In the genomic region with DNA sequence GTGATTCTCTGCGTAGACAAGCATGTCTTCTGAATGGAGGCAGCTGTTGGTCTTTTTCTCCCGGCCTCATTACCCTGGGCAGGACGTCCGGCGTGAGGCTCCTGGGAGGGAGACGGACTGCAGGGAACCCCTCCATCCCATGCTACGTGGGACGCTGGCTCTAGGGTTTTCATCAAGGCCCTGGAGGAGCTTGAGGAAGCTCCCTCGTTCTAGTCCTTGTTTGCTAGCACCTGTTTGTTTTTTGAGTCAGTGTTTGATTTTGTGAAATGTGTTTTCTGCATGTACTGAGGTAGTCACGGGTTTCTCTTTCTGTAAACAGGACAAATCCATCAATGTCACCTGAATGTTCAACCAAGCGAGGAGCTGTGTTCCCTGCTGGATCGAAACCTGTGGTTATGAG, we compare ENCODE assay signal across 26 cellular contexts.
"Had no signal": no experiment of that assay in that cellular context is flagged by ENCODE, and none has a peak within 500 bp of the region (broad histone marks: within the 10 kb centered on the region; RNA-seq: fewer than 3 reads in every experiment).

No MANE protein-coding gene starts in this region.

- H3K9me3 Mint-ChIP-seq: activated B cell treated with CpG ODN at 0.5 μM for 24 hours; activated CD8-positive, alpha-beta T cell treated with anti-CD3 and anti-CD28 coated beads for 36 hours; activated naive CD4-positive, alpha-beta T cell treated with anti-CD3 and anti-CD28 coated beads, Interleukin-2, amount 10 ng/mL, durations not matched to agents 7 days and 5 days; activated naive CD8-positive, alpha-beta T cell treated with anti-CD3 and anti-CD28 coated beads, Interleukin-2, amount 50 U/mL, for 24 hours; central memory CD8-positive, alpha-beta T cell; stimulated activated naive CD8-positive, alpha-beta T cell treated with anti-CD3 and anti-CD28 coated beads, Interleukin-15, amount 100 ng/mL, for 72 hours; T-helper 2 cell treated with Interferon-gamma antibody and Interleukin-4, amounts not matched to agents 5 μg/mL and 100 μg/mL, for 36 hours had no signal

- H3K27me3 ChIP-seq: ascending aorta, colonic mucosa, pancreas, right lobe of liver, suprapubic skin, transverse colon, uterus had no signal

- ATAC-seq: activated CD8-positive, alpha-beta T cell treated with anti-CD3 and anti-CD28 coated beads for 36 hours; activated naive CD8-positive, alpha-beta T cell treated with anti-CD3 and anti-CD28 coated beads, Interleukin-2, amount 50 U/mL, for 24 hours; left lung; pancreas; stimulated activated naive CD8-positive, alpha-beta T cell treated with anti-CD3 and anti-CD28 coated beads, Interleukin-15, amount 100 ng/mL, for 72 hours had no signal

- H3K36me3 ChIP-seq: ascending aorta, colonic mucosa, left lung, pancreas, right lobe of liver, suprapubic skin, transverse colon, uterus had no signal

- H3K4me3 ChIP-seq: ascending aorta, colonic mucosa, left lung, pancreas, right lobe of liver, suprapubic skin, transverse colon, uterus had no signal

- FAIRE-seq: endometrium, frontal cortex, keratinocyte, pancreas, small intestine had no signal

- H3K4me3 Mint-ChIP-seq: activated B cell treated with CpG ODN at 0.5 μM for 24 hours; activated CD8-positive, alpha-beta T cell treated with anti-CD3 and anti-CD28 coated beads for 36 hours; activated naive CD4-positive, alpha-beta T cell treated with anti-CD3 and anti-CD28 coated beads, Interleukin-2, amount 10 ng/mL, durations not matched to agents 7 days and 5 days; activated naive CD8-positive, alpha-beta T cell treated with anti-CD3 and anti-CD28 coated beads, Interleukin-2, amount 50 U/mL, for 24 hours; central memory CD8-positive, alpha-beta T cell; stimulated activated naive CD8-positive, alpha-beta T cell treated with anti-CD3 and anti-CD28 coated beads, Interleukin-15, amount 100 ng/mL, for 72 hours; T-helper 2 cell treated with Interferon-gamma antibody and Interleukin-4, amounts not matched to agents 5 μg/mL and 100 μg/mL, for 36 hours had no signal

- H3K9me3 ChIP-seq: ascending aorta, colonic mucosa, left lung, pancreas, right lobe of liver, suprapubic skin, transverse colon, uterus had no signal

- H3K4me1 ChIP-seq: ascending aorta, colonic mucosa, left lung, pancreas, right lobe of liver, suprapubic skin, transverse colon, uterus had no signal

- DNase-seq: activated B cell treated with CpG ODN at 0.5 μM for 24 hours; activated CD4-positive, alpha-beta T cell treated with anti-CD3 and anti-CD28 coated beads for 48 hours; activated CD8-positive, alpha-beta memory T cell treated with anti-CD3 and anti-CD28 coated beads, Interleukin-2, amount 50 U/mL, for 48 hours; activated CD8-positive, alpha-beta T cell treated with anti-CD3 and anti-CD28 coated beads for 36 hours; activated effector memory CD4-positive, alpha-beta T cell treated with Interleukin-2 at 50 U/mL for 16 hours; activated naive CD4-positive, alpha-beta T cell treated with anti-CD3 and anti-CD28 coated beads, Interleukin-2, amount 10 ng/mL, durations not matched to agents 7 days and 5 days; activated naive CD8-positive, alpha-beta T cell treated with anti-CD3 and anti-CD28 coated beads, Interleukin-2, amount 50 U/mL, for 24 hours; activated T-cell treated with anti-CD3 and anti-CD28 coated beads, Interleukin-2, amount 50 U/mL, for 48 hours; colonic mucosa; erythroblast; left lung; pancreas; right lobe of liver; small intestine; stimulated activated CD4-positive, alpha-beta T cell treated with anti-CD3 and anti-CD28 coated beads, Interleukin-15, amount 100 ng/mL, for 24 hours; stimulated activated CD4-positive, alpha-beta T cell treated with anti-CD3 and anti-CD28 coated beads, Interleukin-2, amount 100 ng/mL, for 48 hours; stimulated activated naive CD8-positive, alpha-beta T cell treated with anti-CD3 and anti-CD28 coated beads, Interleukin-15, amount 100 ng/mL, for 72 hours; transverse colon; uterus had no signal

- H3K4me1 Mint-ChIP-seq: activated B cell treated with CpG ODN at 0.5 μM for 24 hours; activated naive CD4-positive, alpha-beta T cell treated with anti-CD3 and anti-CD28 coated beads, Interleukin-2, amount 10 ng/mL, durations not matched to agents 7 days and 5 days; activated naive CD8-positive, alpha-beta T cell treated with anti-CD3 and anti-CD28 coated beads, Interleukin-2, amount 50 U/mL, for 24 hours; central memory CD8-positive, alpha-beta T cell had no signal

- H3K27ac Mint-ChIP-seq: activated B cell treated with CpG ODN at 0.5 μM for 24 hours; activated CD8-positive, alpha-beta T cell treated with anti-CD3 and anti-CD28 coated beads for 36 hours; activated naive CD8-positive, alpha-beta T cell treated with anti-CD3 and anti-CD28 coated beads, Interleukin-2, amount 50 U/mL, for 24 hours; stimulated activated naive CD8-positive, alpha-beta T cell treated with anti-CD3 and anti-CD28 coated beads, Interleukin-15, amount 100 ng/mL, for 72 hours; T-helper 2 cell treated with Interferon-gamma antibody and Interleukin-4, amounts not matched to agents 5 μg/mL and 100 μg/mL, for 36 hours had no signal

- H3K27ac ChIP-seq: ascending aorta, colonic mucosa, left lung, pancreas, right lobe of liver, suprapubic skin, transverse colon, uterus had no signal

- H3K27me3 Mint-ChIP-seq: activated naive CD4-positive, alpha-beta T cell treated with anti-CD3 and anti-CD28 coated beads, Interleukin-2, amount 10 ng/mL, durations not matched to agents 7 days and 5 days had no signal

- H3K36me3 Mint-ChIP-seq: activated naive CD4-positive, alpha-beta T cell treated with anti-CD3 and anti-CD28 coated beads, Interleukin-2, amount 10 ng/mL, durations not matched to agents 7 days and 5 days had no signal
